8 cellular contexts compared by ENCODE assay signal in genomic region chr10:132396495-132397035, GRCh38. TPM values are rescaled to one million over a fixed set of nuclear protein-coding genes. Genes with fewer than 3 reads are reported as not detected.
DNase-seq lines count a peak whose midpoint lies in the region; ATAC-seq and TF ChIP-seq lines count a peak whose summit lies in the region.

No MANE protein-coding gene starts in this region.

- TF ChIP-seq EP300 in upper lobe of left lung (IDR thresholded peaks at IDR 0.05): no peak

- H3K27ac Mint-ChIP-seq in endothelial cell (ENCODE audit: unreplicated experiment): no peak overlapping the region
- no peak overlapping the region for H3K27ac Mint-ChIP-seq in naive thymus-derived CD8-positive, alpha-beta T cell

- H3K9me3 ChIP-seq in KOPT-K1 (ENCODE audit: insufficient read depth, low read length, poor library complexity, severe bottlenecking) (no peaks in the 10 kb centered on the region), upper lobe of left lung (no peaks in the 10 kb centered on the region)

- peak overlapping the region; percentile 5 to 83 (median 71) for H3K4me3 ChIP-seq in upper lobe of left lung

- no peaks in the 10 kb centered on the region for H3K9me3 Mint-ChIP-seq in endothelial cell (ENCODE audit: unreplicated experiment)
- H3K9me3 Mint-ChIP-seq in naive thymus-derived CD8-positive, alpha-beta T cell: peaks cover 0 to 12% (median 0%) of the 10 kb centered on the region in 9 donors

- ATAC-seq in naive thymus-derived CD8-positive, alpha-beta T cell: peak; percentile 79 to 82
- peak; percentile 23 to 65 for ATAC-seq in upper lobe of left lung (ENCODE audit: low FRiP score in 2 of 2)

- H3K36me3 ChIP-seq in KOPT-K1 (ENCODE audit: insufficient read depth, low read length) (no peaks in the 10 kb centered on the region), upper lobe of left lung (no peaks in the 10 kb centered on the region)

- H3K4me1 ChIP-seq in upper lobe of left lung: peaks cover 46 to 58% (median 56%) of the 10 kb centered on the region in 4 donors

- H3K4me3 Mint-ChIP-seq in endothelial cell (ENCODE audit: unreplicated experiment): no peak overlapping the region
- peak overlapping the region in 1 of 10 donors; percentile 35 for H3K4me3 Mint-ChIP-seq in naive thymus-derived CD8-positive, alpha-beta T cell

- POLR2A ChIA-PET in naive thymus-derived CD8-positive, alpha-beta T cell (lab: Charles Lee): interaction anchor here (0.7 to 2.9 kb wide), 2 partner anchors 47 to 50 kb away, joined by 5 to 46 read pairs; no protein-coding TSS in a partner anchor

- TF ChIP-seq CTCF in GM20000 (IDR thresholded peaks at IDR 0.05; ENCODE audit: extremely low read depth, missing control alignments) (peak; percentile 19), endothelial cell (IDR thresholded peaks at IDR 0.05; ENCODE audit: unreplicated experiment) (peak; percentile 49), upper lobe of left lung (IDR thresholded peaks at IDR 0.05) (peak; percentile 61 to 91 (median 70))

- H3K36me3 Mint-ChIP-seq in endothelial cell (ENCODE audit: low read depth, unreplicated experiment): peaks cover 8% of the 10 kb centered on the region
- no peaks in the 10 kb centered on the region for H3K36me3 Mint-ChIP-seq in naive thymus-derived CD8-positive, alpha-beta T cell

- no peak for TF ChIP-seq POLR2A in upper lobe of left lung (IDR thresholded peaks at IDR 0.05)

- no peaks in the 10 kb centered on the region for H3K27me3 ChIP-seq in upper lobe of left lung

- H3K27ac ChIP-seq in KOPT-K1 (ENCODE audit: low read depth, low read length, poor library complexity, severe bottlenecking) (peak overlapping the region; percentile 34), upper lobe of left lung (peak overlapping the region; percentile 92 to 99 (median 94))

- DNase-seq in CD1c-positive myeloid dendritic cell (ENCODE audit: extremely low spot score) (peak; percentile 72), GM20000 (ENCODE audit: low spot score) (peak; percentile 87), endothelial cell (ENCODE audit: low spot score) (peak; percentile 74), upper lobe of left lung (peak; percentile 77 to 95), cerebellar cortex (ENCODE audit: low spot score) (no peak)
- DNase-seq in activated CD4-positive, alpha-beta T cell treated with anti-CD3 and anti-CD28 coated beads, Interleukin-2, amount 50 U/mL, for 4 hours: peak; percentile 42 to 52
- DNase-seq in naive thymus-derived CD8-positive, alpha-beta T cell: peak; percentile 53 to 80 (median 68)

- peaks cover 12% of the 10 kb centered on the region for H3K27me3 Mint-ChIP-seq in endothelial cell (ENCODE audit: unreplicated experiment)
- H3K27me3 Mint-ChIP-seq in naive thymus-derived CD8-positive, alpha-beta T cell: no peaks in the 10 kb centered on the region

- WGBS in upper lobe of left lung, 2 donors: 0% methylated on average over 5 of the region's 80 CpGs; no CpG with 5 or more reads in 1 of the 2 donors

- peaks cover 7% of the 10 kb centered on the region for H3K4me1 Mint-ChIP-seq in endothelial cell (ENCODE audit: unreplicated experiment)
- peaks cover 18 to 51% (median 38%) of the 10 kb centered on the region in 4 donors for H3K4me1 Mint-ChIP-seq in naive thymus-derived CD8-positive, alpha-beta T cell

RNA-seq across cellular contexts. Expression of gene PWWP2B, which starts 0.4 kb away (rescaled TPM):
- total RNA-seq in endothelial cell (ENCODE audit: unreplicated experiment): 7.6 TPM
- 10 to 100 TPM in 1 of 2 experiments, 1 to 10 TPM in 1; 9.1 to 10.2 TPM for total RNA-seq in naive thymus-derived CD8-positive, alpha-beta T cell
- 1 to 10 TPM; 1.2 to 2.9 (median 1.9) TPM for polyA plus RNA-seq in naive thymus-derived CD8-positive, alpha-beta T cell
- total RNA-seq in upper lobe of left lung: 10 to 100 TPM; 20.2 to 54.4 (median 32.9) TPM

Comparison
In these comparisons a context has a peak if more than half of its experiments do, and no peak if none do; other contexts are left out.
1. CTCF ChIP-seq: peak in every context shown above with its lines; median percentile 70 in upper lobe of left lung; 49 in endothelial cell; 19 in GM20000.